In genomic region chr7:36521911-36522310, GRCh38 we compare ENCODE assay signal across 34 cellular contexts.
"Had no signal": no experiment of that assay in that cellular context is flagged by ENCODE, and none has a peak within 500 bp of the region (broad histone marks: within the 10 kb centered on the region; RNA-seq: fewer than 3 reads in every experiment).

No MANE protein-coding gene starts in this region.

- H3K27me3 ChIP-seq: dorsolateral prefrontal cortex, ovary, sigmoid colon, suprapubic skin, tibial artery, upper lobe of right lung had no signal

- H3K4me3 ChIP-seq: coronary artery, dorsolateral prefrontal cortex, ovary, prostate gland, sigmoid colon, smooth muscle cell, suprapubic skin, tibial artery, upper lobe of right lung had no signal

- H3K27ac ChIP-seq: coronary artery, ovary, prostate gland, sigmoid colon, suprapubic skin, tibial artery, upper lobe of right lung, VCaP had no signal

- H3K36me3 Mint-ChIP-seq: activated naive CD4-positive, alpha-beta T cell treated with anti-CD3 and anti-CD28 coated beads, Interleukin-2, amount 10 ng/mL, durations not matched to agents 7 days and 5 days; activated naive CD8-positive, alpha-beta T cell treated with anti-CD3 and anti-CD28 coated beads, Interleukin-2, amount 10 ng/mL, durations not matched to agents 7 days and 5 days; memory B cell had no signal

- H3K9me3 ChIP-seq: ovary, prostate gland, sigmoid colon, suprapubic skin, tibial artery, upper lobe of right lung had no signal

- H3K36me3 ChIP-seq: ovary, prostate gland, sigmoid colon, suprapubic skin, tibial artery, upper lobe of right lung had no signal

- H3K27ac Mint-ChIP-seq: activated naive CD4-positive, alpha-beta T cell treated with anti-CD3 and anti-CD28 coated beads, Interleukin-2, amount 10 ng/mL, durations not matched to agents 7 days and 5 days; activated naive CD8-positive, alpha-beta T cell treated with anti-CD3 and anti-CD28 coated beads, Interleukin-2, amount 10 ng/mL, durations not matched to agents 7 days and 5 days; activated T-helper 1 cell treated with anti-CD3 and anti-CD28 coated beads, Interleukin-12 subunit alpha, Interleukin-12 subunit beta, Interleukin-2, Interleukin-4 antibody, amounts not matched to agents 30 ng/mL and 10 ng/mL and 1 ng/mL, durations not matched to agents 14 hours and 24 hours and 36 hours; memory B cell; T-helper 1 cell treated with Interleukin-12 subunit alpha and Interleukin-12 subunit beta and Interleukin-4 antibody, amounts not matched to agents 30 μg/mL and 1 μg/mL, for 36 hours had no signal

- H3K4me3 Mint-ChIP-seq: activated naive CD4-positive, alpha-beta T cell treated with anti-CD3 and anti-CD28 coated beads, Interleukin-2, amount 10 ng/mL, durations not matched to agents 7 days and 5 days; activated naive CD8-positive, alpha-beta T cell treated with anti-CD3 and anti-CD28 coated beads, Interleukin-2, amount 10 ng/mL, durations not matched to agents 7 days and 5 days; activated T-helper 1 cell treated with anti-CD3 and anti-CD28 coated beads, Interleukin-12 subunit alpha, Interleukin-12 subunit beta, Interleukin-2, Interleukin-4 antibody, amounts not matched to agents 30 ng/mL and 10 ng/mL and 1 ng/mL, durations not matched to agents 14 hours and 24 hours and 36 hours; memory B cell; naive thymus-derived CD8-positive, alpha-beta T cell; T-helper 1 cell treated with Interleukin-12 subunit alpha and Interleukin-12 subunit beta and Interleukin-4 antibody, amounts not matched to agents 30 μg/mL and 1 μg/mL, for 36 hours had no signal

- DNase-seq: activated CD4-positive, alpha-beta T cell treated with anti-CD3 and anti-CD28 coated beads for 4 hours; activated CD4-positive, alpha-beta T cell treated with anti-CD3 and anti-CD28 coated beads, Interleukin-2, amount 50 U/mL, for 4 hours; activated CD8-positive, alpha-beta memory T cell treated with anti-CD3 and anti-CD28 coated beads, Interleukin-2, amount 50 U/mL, for 4 hours; activated gamma-delta T cell; activated naive CD4-positive, alpha-beta T cell treated with anti-CD3 and anti-CD28 coated beads, Interleukin-2, amount 10 ng/mL, durations not matched to agents 7 days and 5 days; activated naive CD8-positive, alpha-beta T cell treated with anti-CD3 and anti-CD28 coated beads, Interleukin-2, amount 10 ng/mL, durations not matched to agents 7 days and 5 days; activated T-cell treated with anti-CD3 and anti-CD28 coated beads, Interleukin-2, amount 50 U/mL, for 1 hour; amniotic stem cell; cerebellar nuclear complex; effector memory CD4-positive, alpha-beta T cell; left cardiac atrium; midbrain; naive thymus-derived CD8-positive, alpha-beta T cell; ovary; sigmoid colon; stimulated activated CD4-positive, alpha-beta T cell treated with anti-CD3 and anti-CD28 coated beads, Interleukin-1b, Interleukin-23, amount 100 ng/mL, for 48 hours; stimulated activated naive CD4-positive, alpha-beta T cell; SW 1271; T-helper 9 cell; tibial artery; upper lobe of right lung had no signal

- FAIRE-seq: astrocyte, frontal cortex, islet of Langerhans, TTC549 had no signal

- H3K27me3 Mint-ChIP-seq: activated naive CD8-positive, alpha-beta T cell treated with anti-CD3 and anti-CD28 coated beads, Interleukin-2, amount 10 ng/mL, durations not matched to agents 7 days and 5 days; naive thymus-derived CD8-positive, alpha-beta T cell had no signal

- H3K4me1 ChIP-seq: prostate gland, tibial artery, upper lobe of right lung had no signal

- H3K9me3 Mint-ChIP-seq: activated naive CD4-positive, alpha-beta T cell treated with anti-CD3 and anti-CD28 coated beads, Interleukin-2, amount 10 ng/mL, durations not matched to agents 7 days and 5 days; activated naive CD8-positive, alpha-beta T cell treated with anti-CD3 and anti-CD28 coated beads, Interleukin-2, amount 10 ng/mL, durations not matched to agents 7 days and 5 days; activated T-helper 1 cell treated with anti-CD3 and anti-CD28 coated beads, Interleukin-12 subunit alpha, Interleukin-12 subunit beta, Interleukin-2, Interleukin-4 antibody, amounts not matched to agents 30 ng/mL and 10 ng/mL and 1 ng/mL, durations not matched to agents 14 hours and 24 hours and 36 hours; memory B cell; naive thymus-derived CD8-positive, alpha-beta T cell; T-helper 1 cell treated with Interleukin-12 subunit alpha and Interleukin-12 subunit beta and Interleukin-4 antibody, amounts not matched to agents 30 μg/mL and 1 μg/mL, for 36 hours had no signal
